ENCODE assay signal across 35 cellular contexts in genomic region chr7:123687161-123687560, GRCh38. TPM values are rescaled to one million over a fixed set of nuclear protein-coding genes. Genes with fewer than 3 reads are reported as not detected.
"Had no signal": no experiment of that assay in that cellular context is flagged by ENCODE, and none has a peak within 500 bp of the region (broad histone marks: within the 10 kb centered on the region; RNA-seq: fewer than 3 reads in every experiment).

No MANE protein-coding gene starts in this region.

- DNase-seq: activated CD4-positive, alpha-beta T cell treated with anti-CD3 and anti-CD28 coated beads, Interleukin-2, amount 10 ng/mL, durations not matched to agents 7 days and 5 days; activated CD4-positive, CD25-positive, alpha-beta regulatory T cell treated with anti-CD3 and anti-CD28 coated beads, Interleukin-2, amount 50 U/mL, for 72 hours; activated naive CD4-positive, alpha-beta T cell; activated T-cell treated with anti-CD3 and anti-CD28 coated beads for 4 hours; cortex of kidney; effector memory CD8-positive, alpha-beta T cell; left colon; mammary epithelial cell; nephron progenitor cell; ovary; retina; stimulated activated CD4-positive, alpha-beta T cell treated with anti-CD3 and anti-CD28 coated beads, Interleukin-1b, Interleukin-23, amount 100 ng/mL, for 48 hours; stimulated activated CD4-positive, alpha-beta T cell treated with anti-CD3 and anti-CD28 coated beads, Interleukin-4, amount 100 ng/mL, for 4 hours; stimulated activated CD8-positive, alpha-beta memory T cell treated with anti-CD3 and anti-CD28 coated beads, Interleukin-4, amount 100 ng/mL, for 48 hours; stimulated activated naive B cell treated with anti-CD40 and anti-IgM and Interleukin-4, amounts not matched to agents 10 μg/mL and 1 μg/mL and 100 μg/mL, for 72 hours; stomach; T-helper 2 cell; thyroid gland; upper lobe of left lung had no signal

- H3K4me3 ChIP-seq: ascending aorta, cardiac muscle cell, gastroesophageal sphincter, hepatocyte, ovary, prostate gland, smooth muscle cell, stomach, thyroid gland, upper lobe of left lung, vagina had no signal

- H3K27me3 Mint-ChIP-seq: activated CD4-positive, alpha-beta T cell treated with anti-CD3 and anti-CD28 coated beads, Interleukin-2, amount 10 ng/mL, durations not matched to agents 7 days and 5 days; brain; effector memory CD8-positive, alpha-beta T cell; stimulated activated naive B cell treated with anti-CD40 and anti-IgM and Interleukin-4, amounts not matched to agents 10 μg/mL and 1 μg/mL and 100 μg/mL, for 72 hours had no signal

- H3K9me3 Mint-ChIP-seq: activated CD4-positive, alpha-beta T cell treated with anti-CD3 and anti-CD28 coated beads, Interleukin-2, amount 10 ng/mL, durations not matched to agents 7 days and 5 days; activated naive CD4-positive, alpha-beta T cell treated with anti-CD3 and anti-CD28 coated beads, Interleukin-2, amount 50 U/mL, for 72 hours; activated T-helper 2 cell treated with anti-CD3 and anti-CD28 coated beads, Interferon-gamma antibody, Interleukin-2, Interleukin-4, amounts not matched to agents 10 μg/mL and 5 μg/mL and 100 μg/mL, durations not matched to agents 14 hours and 24 hours and 36 hours; brain; effector memory CD8-positive, alpha-beta T cell; nephron progenitor cell; stimulated activated naive B cell treated with anti-CD40 and anti-IgM and Interleukin-4, amounts not matched to agents 10 μg/mL and 1 μg/mL and 100 μg/mL, for 72 hours had no signal

- H3K27me3 ChIP-seq: ascending aorta, cardiac muscle cell, gastroesophageal sphincter, hepatocyte, ovary, stomach, thyroid gland, upper lobe of left lung, vagina had no signal

- H2AFZ ChIP-seq: hepatocyte had no signal

- H3K4me1 ChIP-seq: ascending aorta, prostate gland, vagina had no signal

- H3K27ac ChIP-seq: ascending aorta, cardiac muscle cell, gastroesophageal sphincter, hepatocyte, ovary, prostate gland, stomach, upper lobe of left lung, vagina had no signal

- H3K27ac Mint-ChIP-seq: activated CD4-positive, alpha-beta T cell treated with anti-CD3 and anti-CD28 coated beads, Interleukin-2, amount 10 ng/mL, durations not matched to agents 7 days and 5 days; activated naive CD4-positive, alpha-beta T cell treated with anti-CD3 and anti-CD28 coated beads, Interleukin-2, amount 50 U/mL, for 72 hours; activated T-helper 2 cell treated with anti-CD3 and anti-CD28 coated beads, Interferon-gamma antibody, Interleukin-2, Interleukin-4, amounts not matched to agents 10 μg/mL and 5 μg/mL and 100 μg/mL, durations not matched to agents 14 hours and 24 hours and 36 hours; effector memory CD8-positive, alpha-beta T cell; nephron progenitor cell; stimulated activated naive B cell treated with anti-CD40 and anti-IgM and Interleukin-4, amounts not matched to agents 10 μg/mL and 1 μg/mL and 100 μg/mL, for 72 hours had no signal

- ATAC-seq: activated naive CD4-positive, alpha-beta T cell treated with anti-CD3 and anti-CD28 coated beads, Interleukin-2, amount 50 U/mL, for 72 hours; effector memory CD8-positive, alpha-beta T cell; gastroesophageal sphincter; left colon; stimulated activated naive B cell treated with anti-CD40 and anti-IgM and Interleukin-4, amounts not matched to agents 10 μg/mL and 1 μg/mL and 100 μg/mL, for 72 hours had no signal

- H3K4me3 Mint-ChIP-seq: activated CD4-positive, alpha-beta T cell treated with anti-CD3 and anti-CD28 coated beads, Interleukin-2, amount 10 ng/mL, durations not matched to agents 7 days and 5 days; brain; effector memory CD8-positive, alpha-beta T cell; nephron progenitor cell; stimulated activated naive B cell treated with anti-CD40 and anti-IgM and Interleukin-4, amounts not matched to agents 10 μg/mL and 1 μg/mL and 100 μg/mL, for 72 hours had no signal

- H3K9me3 ChIP-seq: ascending aorta, gastroesophageal sphincter, ovary, prostate gland, stomach, thyroid gland, upper lobe of left lung, vagina had no signal

- H3K36me3 ChIP-seq: ovary had no signal

- H3K4me1 Mint-ChIP-seq: activated CD4-positive, alpha-beta T cell treated with anti-CD3 and anti-CD28 coated beads, Interleukin-2, amount 10 ng/mL, durations not matched to agents 7 days and 5 days; brain; stimulated activated naive B cell treated with anti-CD40 and anti-IgM and Interleukin-4, amounts not matched to agents 10 μg/mL and 1 μg/mL and 100 μg/mL, for 72 hours had no signal

- H3K4me2 ChIP-seq: hepatocyte, smooth muscle cell had no signal

RNA-seq across cellular contexts. Expression of gene LMOD2, which starts 31.5 kb away (rescaled TPM):
- total RNA-seq: activated CD4-positive, alpha-beta T cell treated with anti-CD3 and anti-CD28 coated beads, Interleukin-2, amount 10 ng/mL, durations not matched to agents 7 days and 5 days; activated naive CD4-positive, alpha-beta T cell treated with anti-CD3 and anti-CD28 coated beads, Interleukin-2, amount 50 U/mL, for 72 hours; activated T-helper 2 cell treated with anti-CD3 and anti-CD28 coated beads, Interferon-gamma antibody, Interleukin-2, Interleukin-4, amounts not matched to agents 10 μg/mL and 5 μg/mL and 100 μg/mL, durations not matched to agents 14 hours and 24 hours and 36 hours; ascending aorta; endothelial cell of umbilical vein; fibroblast of lung; fibroblast of villous mesenchyme; gastroesophageal sphincter; hepatocyte; left colon; liver; mammary epithelial cell; mucosa of gallbladder; smooth muscle cell; stomach; thyroid gland; upper lobe of left lung; vagina had no signal
- polyA plus RNA-seq: endothelial cell of umbilical vein, fibroblast of lung, hepatocyte, keratinocyte, liver, mammary epithelial cell had no signal
